ENCODE assay signal across 11 cellular contexts in genomic region chr13:73991884-73992283, GRCh38.
DNase-seq lines count a peak whose midpoint lies in the region; ATAC-seq and TF ChIP-seq lines count a peak whose summit lies in the region.
"Had no signal": no experiment of that assay in that cellular context is flagged by ENCODE, and none has a peak within 500 bp of the region (broad histone marks: within the 10 kb centered on the region; RNA-seq: fewer than 3 reads in every experiment).

No MANE protein-coding gene starts in this region.

- no peak overlapping the region for H3K4me3 Mint-ChIP-seq in glutamatergic neuron (ENCODE audit: unreplicated experiment)

- peaks cover 1% of the 10 kb centered on the region for H3K9me3 Mint-ChIP-seq in glutamatergic neuron (ENCODE audit: unreplicated experiment)

- TF ChIP-seq CTCF in glutamatergic neuron (IDR thresholded peaks at IDR 0.05; ENCODE audit: partially characterized antibody, unreplicated experiment) = no peak

- peaks cover 29% of the 10 kb centered on the region for H3K4me1 Mint-ChIP-seq in glutamatergic neuron (ENCODE audit: low read depth, unreplicated experiment)

- peak overlapping the region; percentile 30 for H3K27ac Mint-ChIP-seq in glutamatergic neuron (ENCODE audit: unreplicated experiment)

- peak; percentile 66 for DNase-seq in NCI-H345 treated with DMSO at 0.1 percent for 48 hours (lab: John Stamatoyannopoulos, UW; ENCODE audit: unreplicated experiment)
- no peak for DNase-seq in glutamatergic neuron
- no peak for DNase-seq in foreskin melanocyte
- DNase-seq: activated CD4-positive, CD25-positive, alpha-beta regulatory T cell; kidney glomerular epithelial cell; substantia nigra had no signal

- H3K36me3 Mint-ChIP-seq in glutamatergic neuron (ENCODE audit: unreplicated experiment) = no peaks in the 10 kb centered on the region

- H3K27me3 Mint-ChIP-seq in glutamatergic neuron (ENCODE audit: unreplicated experiment) = no peaks in the 10 kb centered on the region

- ATAC-seq in GM18511 (IDR thresholded peaks at IDR 0.05; ENCODE audit: unreplicated experiment) = peak; percentile 55
- peak; percentile 36 for ATAC-seq in HG02885 (IDR thresholded peaks at IDR 0.05; ENCODE audit: poor library complexity, unreplicated experiment)
- ATAC-seq in HG03571 (IDR thresholded peaks at IDR 0.05; ENCODE audit: unreplicated experiment) = no peak
- no peak for ATAC-seq in HG02981 (IDR thresholded peaks at IDR 0.05; ENCODE audit: unreplicated experiment)
- no peak for ATAC-seq in HG02840 (IDR thresholded peaks at IDR 0.05; ENCODE audit: low FRiP score, unreplicated experiment)

Comparison
In these comparisons a context has a peak if more than half of its experiments do, and no peak if none do; other contexts are left out.
1. ATAC-seq: peak in GM18511 (single experiment) and HG02885 (single experiment); none in HG03571 (single experiment), HG02981 (single experiment) and HG02840 (single experiment).